8 cellular contexts compared by ENCODE assay signal in genomic region chr21:17903029-17903806, GRCh38.
DNase-seq lines count a peak whose midpoint lies in the region; ATAC-seq, FAIRE-seq and TF ChIP-seq lines count a peak whose summit lies in the region.

No MANE protein-coding gene starts in this region.

- H3K4me3 Mint-ChIP-seq in naive thymus-derived CD4-positive, alpha-beta T cell = no peak overlapping the region

- FAIRE-seq in A204.1 (lab: Jason Lieb, UNC) (peak; percentile 96), H54 (lab: Jason Lieb, UNC) (no peak)

- CTCF ChIA-PET in naive thymus-derived CD4-positive, alpha-beta T cell (lab: Charles Lee) = interaction anchor here (1.1 to 3.5 kb wide), 4 partner anchors 10 to 226 kb away, joined by 4 to 39 read pairs (median 6); no protein-coding TSS in a partner anchor

- H3K4me1 ChIP-seq in naive thymus-derived CD4-positive, alpha-beta T cell (ENCODE audit: control insufficient read depth in 2 of 2, insufficient read depth in 2 of 2, low read length in 2 of 2) = no peaks in the 10 kb centered on the region

- H3K9me3 Mint-ChIP-seq in naive thymus-derived CD4-positive, alpha-beta T cell = peaks cover 0 to 19% (median 11%) of the 10 kb centered on the region in 11 donors

- H3K4me1 Mint-ChIP-seq in naive thymus-derived CD4-positive, alpha-beta T cell = peaks cover 0 to 12% (median 3%) of the 10 kb centered on the region in 7 donors

- H3K27ac ChIP-seq in naive thymus-derived CD4-positive, alpha-beta T cell (ENCODE audit: low read depth, low read length) = no peak overlapping the region

- H3K36me3 Mint-ChIP-seq in naive thymus-derived CD4-positive, alpha-beta T cell = peaks cover 5 to 18% (median 7%) of the 10 kb centered on the region in 5 donors

- POLR2A ChIA-PET in naive thymus-derived CD4-positive, alpha-beta T cell (lab: Charles Lee) = interaction anchor here (0.7 kb wide), 1 partner anchor 84 kb away, joined by 3 read pairs; the partner anchor contains the start of gene C21orf91

- TF ChIP-seq POLR2A in H54 (IDR thresholded peaks at IDR 0.05; ENCODE audit: low read depth, low read length) = no peak

- peak; percentile 44 for DNase-seq in GM20000 (ENCODE audit: low spot score)
- peak; percentile 8 for DNase-seq in NCI-H748 treated with DMSO at 0.1 percent for 48 hours (lab: John Stamatoyannopoulos, UW)
- DNase-seq in dedifferentiated amniotic fluid mesenchymal stem cell (ENCODE audit: extremely low spot score) = peak; percentile 65
- peak in 7 of 9 donors; percentile 10 to 58 (median 37) for DNase-seq in naive thymus-derived CD4-positive, alpha-beta T cell
- no peak for DNase-seq in HuH-7.5 (ENCODE audit: low spot score)
- no peak for DNase-seq in H54 (ENCODE audit: insufficient read length, low spot score)

- H3K9me3 ChIP-seq in naive thymus-derived CD4-positive, alpha-beta T cell (ENCODE audit: control insufficient read depth in 2 of 3, low read length in 3 of 3) = no peaks in the 10 kb centered on the region

- H3K4me3 ChIP-seq in naive thymus-derived CD4-positive, alpha-beta T cell (ENCODE audit: low read length) = no peak overlapping the region

- intact Hi-C loops in naive thymus-derived CD4-positive, alpha-beta T cell (cut with micrococcal nuclease) = loop anchor here (1.0 to 10.0 kb wide), 8 partner anchors 82 to 298 kb away; no protein-coding TSS in a partner anchor

- ATAC-seq in naive thymus-derived CD4-positive, alpha-beta T cell = peak; percentile 79
- ATAC-seq in GM19324 (IDR thresholded peaks at IDR 0.05; ENCODE audit: low FRiP score, unreplicated experiment) = no peak

- H3K36me3 ChIP-seq in naive thymus-derived CD4-positive, alpha-beta T cell (ENCODE audit: control insufficient read depth in 2 of 3, insufficient read depth in 3 of 3, low read length in 3 of 3) = no peaks in the 10 kb centered on the region

- no peaks in the 10 kb centered on the region for H3K27me3 ChIP-seq in naive thymus-derived CD4-positive, alpha-beta T cell (ENCODE audit: control insufficient read depth in 2 of 2, insufficient read depth in 2 of 2, low read length in 2 of 2)

- TF ChIP-seq CTCF in GM20000 (IDR thresholded peaks at IDR 0.05; ENCODE audit: extremely low read depth, missing control alignments) = no peak

- H3K27ac Mint-ChIP-seq in naive thymus-derived CD4-positive, alpha-beta T cell = no peak overlapping the region

- H3K27me3 Mint-ChIP-seq in naive thymus-derived CD4-positive, alpha-beta T cell = peaks cover 0 to 5% (median 0%) of the 10 kb centered on the region in 5 donors

Comparison
In these comparisons a context has a peak if more than half of its experiments do, and no peak if none do; other contexts are left out.
1. DNase-seq: peak in GM20000 (single experiment), NCI-H748 treated with DMSO at 0.1 percent for 48 hours (single experiment), dedifferentiated amniotic fluid mesenchymal stem cell (single experiment) and naive thymus-derived CD4-positive, alpha-beta T cell (7 of 9); none in HuH-7.5 (single experiment) and H54 (single experiment).